In genomic region chr2:146624429-146624828, GRCh38 we compare ENCODE assay signal across 18 cellular contexts.
"Had no signal": no experiment of that assay in that cellular context is flagged by ENCODE, and none has a peak within 500 bp of the region (broad histone marks: within the 10 kb centered on the region; RNA-seq: fewer than 3 reads in every experiment).

No MANE protein-coding gene starts in this region.

- H3K36me3 Mint-ChIP-seq: activated naive CD4-positive, alpha-beta T cell treated with anti-CD3 and anti-CD28 coated beads, Interleukin-2, amount 50 U/mL, for 24 hours; naive B cell; stimulated activated effector memory CD8-positive, alpha-beta T cell treated with anti-CD3 and anti-CD28 coated beads, Interleukin-12 subunit alpha, Interleukin-12 subunit beta, amount 100 ng/mL, for 72 hours had no signal

- H3K4me1 ChIP-seq: breast epithelium, vagina had no signal

- H3K4me3 ChIP-seq: breast epithelium, pancreas, vagina had no signal

- H3K4me3 Mint-ChIP-seq: activated CD4-positive, alpha-beta memory T cell treated with anti-CD3 and anti-CD28 coated beads, Interleukin-2, amount 10 ng/mL, durations not matched to agents 7 days and 5 days; activated naive CD4-positive, alpha-beta T cell treated with anti-CD3 and anti-CD28 coated beads, Interleukin-2, amount 50 U/mL, for 24 hours; activated T-cell treated with anti-CD3 and anti-CD28 coated beads, Interleukin-2, amount 50 U/mL, for 4 hours; naive B cell; stimulated activated effector memory CD8-positive, alpha-beta T cell treated with anti-CD3 and anti-CD28 coated beads, Interleukin-12 subunit alpha, Interleukin-12 subunit beta, amount 100 ng/mL, for 72 hours; WTC11 had no signal

- H3K27ac ChIP-seq: breast epithelium, epithelial cell of prostate, pancreas, vagina had no signal

- H3K9me3 ChIP-seq: breast epithelium, pancreas, vagina had no signal

- DNase-seq: activated CD4-positive, alpha-beta memory T cell treated with anti-CD3 and anti-CD28 coated beads, Interleukin-2, amount 10 ng/mL, durations not matched to agents 7 days and 5 days; activated CD4-positive, alpha-beta T cell treated with anti-CD3 and anti-CD28 coated beads for 4 hours; activated effector memory CD4-positive, alpha-beta T cell treated with Interleukin-2 at 50 U/mL for 16 hours; activated T-cell treated with anti-CD3 and anti-CD28 coated beads, Interleukin-2, amount 50 U/mL, for 4 hours; cerebellar nuclear complex; dermis blood vessel endothelial cell; foreskin melanocyte; head of caudate nucleus; mammary epithelial cell; naive B cell; pancreas; T-helper 2 cell had no signal

- H3K27me3 ChIP-seq: breast epithelium, pancreas, vagina had no signal

- H3K36me3 ChIP-seq: breast epithelium, pancreas, vagina had no signal

- H3K27me3 Mint-ChIP-seq: activated CD4-positive, alpha-beta memory T cell treated with anti-CD3 and anti-CD28 coated beads, Interleukin-2, amount 10 ng/mL, durations not matched to agents 7 days and 5 days; activated naive CD4-positive, alpha-beta T cell treated with anti-CD3 and anti-CD28 coated beads, Interleukin-2, amount 50 U/mL, for 24 hours; naive B cell had no signal

- H3K4me1 Mint-ChIP-seq: activated CD4-positive, alpha-beta memory T cell treated with anti-CD3 and anti-CD28 coated beads, Interleukin-2, amount 10 ng/mL, durations not matched to agents 7 days and 5 days; activated naive CD4-positive, alpha-beta T cell treated with anti-CD3 and anti-CD28 coated beads, Interleukin-2, amount 50 U/mL, for 24 hours; naive B cell; stimulated activated effector memory CD8-positive, alpha-beta T cell treated with anti-CD3 and anti-CD28 coated beads, Interleukin-12 subunit alpha, Interleukin-12 subunit beta, amount 100 ng/mL, for 72 hours; WTC11 had no signal

- H3K9me3 Mint-ChIP-seq: activated CD4-positive, alpha-beta memory T cell treated with anti-CD3 and anti-CD28 coated beads, Interleukin-2, amount 10 ng/mL, durations not matched to agents 7 days and 5 days; activated naive CD4-positive, alpha-beta T cell treated with anti-CD3 and anti-CD28 coated beads, Interleukin-2, amount 50 U/mL, for 24 hours; activated T-cell treated with anti-CD3 and anti-CD28 coated beads, Interleukin-2, amount 50 U/mL, for 4 hours had no signal

- H3K27ac Mint-ChIP-seq: activated CD4-positive, alpha-beta memory T cell treated with anti-CD3 and anti-CD28 coated beads, Interleukin-2, amount 10 ng/mL, durations not matched to agents 7 days and 5 days; activated naive CD4-positive, alpha-beta T cell treated with anti-CD3 and anti-CD28 coated beads, Interleukin-2, amount 50 U/mL, for 24 hours; naive B cell; stimulated activated effector memory CD8-positive, alpha-beta T cell treated with anti-CD3 and anti-CD28 coated beads, Interleukin-12 subunit alpha, Interleukin-12 subunit beta, amount 100 ng/mL, for 72 hours; WTC11 had no signal
